ENCODE assay signal across 21 cellular contexts in the genomic region with DNA sequence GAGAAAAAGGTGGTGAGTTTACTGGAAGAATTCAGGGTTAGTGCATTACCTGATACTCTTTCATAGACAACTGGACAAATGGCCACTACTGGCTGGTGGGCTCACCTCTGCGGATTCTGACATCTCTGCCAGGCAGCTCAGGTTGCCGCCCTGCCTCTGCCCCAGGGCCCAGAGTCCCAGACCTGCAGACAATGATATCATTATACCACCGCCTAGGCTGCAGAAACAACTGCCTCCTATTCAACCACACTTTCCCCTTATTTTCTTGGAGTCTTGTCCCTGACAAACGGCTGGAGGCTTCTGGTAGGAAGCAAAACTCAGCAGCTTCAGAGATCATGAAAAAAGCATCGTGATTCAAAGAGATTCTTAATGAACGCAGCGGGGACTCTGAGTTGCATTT. TPM values are rescaled to one million over a fixed set of nuclear protein-coding genes. Genes with fewer than 3 reads are reported as not detected.
A peak's percentile ranks its signal among the peaks of the same experiment; 100 is the strongest.
DNase-seq lines count a peak whose midpoint lies in the region; ATAC-seq, FAIRE-seq and TF ChIP-seq lines count a peak whose summit lies in the region.
"Had no signal": no experiment of that assay in that cellular context is flagged by ENCODE, and none has a peak within 500 bp of the region (broad histone marks: within the 10 kb centered on the region; RNA-seq: fewer than 3 reads in every experiment).

No MANE protein-coding gene starts in this region.

- H3K27me3 Mint-ChIP-seq in brain (peaks cover 6% of the 10 kb centered on the region), nephron progenitor cell (ENCODE audit: low read depth, poor library complexity) (peaks cover 5% of the 10 kb centered on the region)

- no peak for TF ChIP-seq RAD21 in HepG2 (CRISPR knock-in tag; IDR thresholded peaks at IDR 0.05)

- no peaks in the 10 kb centered on the region for H3K9me3 ChIP-seq in HepG2 (ENCODE audit: low read length)
- no peaks in the 10 kb centered on the region for H3K9me3 ChIP-seq in right lobe of liver
- H3K9me3 ChIP-seq: BLaER1 treated with 17β-estradiol and CSF1 and Interleukin-3, amounts not matched to agents 10 nM and 100 nM; SK-N-SH had no signal

- POLR2A ChIA-PET in HepG2 (lab: Yijun Ruan, JAX), result no interaction called here

- H2AFZ ChIP-seq in HepG2 (ENCODE audit: low read length), result no peak overlapping the region

- intact Hi-C loops in HepG2 (cut with micrococcal nuclease; ENCODE audit: unreplicated experiment), result no loop called here
- intact Hi-C loops in right lobe of liver (cut with DNase I), result no loop called here

- no TSS peak for BruUV-seq in HepG2 (replicated peaks; lab: Mats Ljungman, UMichigan)

- H3K36me3 ChIP-seq in HepG2 (replicated peaks in 1 of 2; ENCODE audit: control insufficient read depth in 1 of 2, insufficient read depth in 2 of 2, low read length in 2 of 2), result no peaks in the 10 kb centered on the region
- no peaks in the 10 kb centered on the region for H3K36me3 ChIP-seq in right lobe of liver
- no peaks in the 10 kb centered on the region for H3K36me3 ChIP-seq in H7 (replicated peaks; ENCODE audit: control insufficient read depth, insufficient read depth, low read length)
- H3K36me3 ChIP-seq: BLaER1 treated with 17β-estradiol and CSF1 and Interleukin-3, amounts not matched to agents 10 nM and 100 nM had no signal

- FAIRE-seq in HepG2 (lab: Jason Lieb, UNC), result no peak
- FAIRE-seq: H54, RCC 7860 had no signal

- no peak overlapping the region for H3K27ac ChIP-seq in HepG2 (ENCODE audit: extremely low read length, insufficient read depth, low read length)
- no peak overlapping the region for H3K27ac ChIP-seq in right lobe of liver
- H3K27ac ChIP-seq: BLaER1 treated with 17β-estradiol and CSF1 and Interleukin-3, amounts not matched to agents 10 nM and 100 nM had no signal

- H3K27ac Mint-ChIP-seq in brain, result peak overlapping the region in 3 of 5 experiments; percentile 48 to 82 (median 60)
- H3K27ac Mint-ChIP-seq in nephron progenitor cell, result peak overlapping the region; percentile 68
- H3K27ac Mint-ChIP-seq: CD8-positive, alpha-beta memory T cell; HFFc6 had no signal

- no peaks in the 10 kb centered on the region for H4K20me1 ChIP-seq in HepG2 (ENCODE audit: insufficient read depth, low read length)
- H4K20me1 ChIP-seq: BLaER1 treated with 17β-estradiol and CSF1 and Interleukin-3, amounts not matched to agents 10 nM and 100 nM had no signal

- no peaks in the 10 kb centered on the region for H3K79me2 ChIP-seq in HepG2 (ENCODE audit: insufficient read depth, low read length)

- H3K4me3 ChIP-seq in HepG2 (replicated peaks in 1 of 3; ENCODE audit: insufficient read depth in 1 of 3, low read depth in 2 of 3, low read length in 3 of 3) (no peak overlapping the region), right lobe of liver (no peak overlapping the region), H7 (ENCODE audit: insufficient read depth, low read depth, low read length) (no peak overlapping the region)
- H3K4me3 ChIP-seq: BLaER1 treated with 17β-estradiol and CSF1 and Interleukin-3, amounts not matched to agents 10 nM and 100 nM had no signal

- H3K4me3 Mint-ChIP-seq in brain, result no peak overlapping the region
- no peak overlapping the region for H3K4me3 Mint-ChIP-seq in nephron progenitor cell
- H3K4me3 Mint-ChIP-seq: CD8-positive, alpha-beta memory T cell; HFFc6 had no signal

- H3K9ac ChIP-seq in HepG2 (ENCODE audit: insufficient read depth, low read depth, low read length), result no peak overlapping the region
- H3K9ac ChIP-seq: BLaER1 treated with 17β-estradiol and CSF1 and Interleukin-3, amounts not matched to agents 10 nM and 100 nM; SK-N-SH had no signal

- DNase-seq in HepG2 (ENCODE audit: low spot score), result no peak
- DNase-seq in right lobe of liver, result no peak
- DNase-seq in nephron progenitor cell, result no peak
- no peak for DNase-seq in H7
- no peak for DNase-seq in activated naive CD4-positive, alpha-beta T cell treated with Interleukin-2 at 50 U/mL for 16 hours
- DNase-seq in NCI-H2081 treated with DMSO at 0.1 percent for 48 hours (lab: John Stamatoyannopoulos, UW), result no peak
- DNase-seq: CD8-positive, alpha-beta memory T cell; DMS79 treated with DMSO at 0.1 percent for 48 hours; HFFc6; KG1; MV-4-11; NCI-H187; NCI-H2227 treated with DMSO at 0.1 percent for 48 hours; NCI-H510A treated with DMSO at 0.1 percent for 48 hours; SHP77; SK-N-SH had no signal

- TF ChIP-seq POLR2A in HepG2 (IDR thresholded peaks at IDR 0.05; ENCODE audit: insufficient read depth in 1 of 2, low read depth in 2 of 2, low read length in 2 of 2) (no peak), right lobe of liver (IDR thresholded peaks at IDR 0.05) (no peak)

- H3K9me3 Mint-ChIP-seq in brain (peaks cover 0 to under 1% (median 0%) of the 10 kb centered on the region in 5 experiments), nephron progenitor cell (no peaks in the 10 kb centered on the region)
- H3K9me3 Mint-ChIP-seq: CD8-positive, alpha-beta memory T cell; HFFc6 had no signal

- peaks cover 30% of the 10 kb centered on the region for H3K4me1 ChIP-seq in HepG2 (ENCODE audit: insufficient read depth, low read length)
- peaks cover 0 to 8% (median 0%) of the 10 kb centered on the region in 4 donors for H3K4me1 ChIP-seq in right lobe of liver

- H3K4me1 Mint-ChIP-seq in brain, result peaks cover 46% of the 10 kb centered on the region
- peaks cover 30% of the 10 kb centered on the region for H3K4me1 Mint-ChIP-seq in nephron progenitor cell
- H3K4me1 Mint-ChIP-seq: CD8-positive, alpha-beta memory T cell had no signal

- H3K4me2 ChIP-seq in HepG2 (ENCODE audit: low read depth, low read length), result no peak overlapping the region
- H3K4me2 ChIP-seq: SK-N-SH had no signal

- TF ChIP-seq EP300 in HepG2 (IDR thresholded peaks at IDR 0.05; ENCODE audit: low read depth in 2 of 2, low read length in 2 of 2) (no peak), HepG2 (CRISPR knock-in tag; IDR thresholded peaks at IDR 0.05; ENCODE audit: borderline replicate concordance) (no peak)

- H3K36me3 Mint-ChIP-seq in brain (no peaks in the 10 kb centered on the region), nephron progenitor cell (ENCODE audit: low read depth) (no peaks in the 10 kb centered on the region)
- H3K36me3 Mint-ChIP-seq: CD8-positive, alpha-beta memory T cell had no signal

- TF ChIP-seq CTCF in HepG2 (CRISPR knock-in tag; IDR thresholded peaks at IDR 0.05) (no peak), right lobe of liver (IDR thresholded peaks at IDR 0.05) (no peak), brain (conservative IDR thresholded peaks at IDR 0.05) (no peak), nephron progenitor cell (IDR thresholded peaks at IDR 0.05) (no peak)

- peaks cover 3 to 4% of the 10 kb centered on the region in 2 experiments; a peak in 2 of 5 replicates for H3K27me3 ChIP-seq in HepG2 (ENCODE audit: control insufficient read depth in 1 of 2, insufficient read depth in 2 of 2, low read length in 2 of 2)
- no peaks in the 10 kb centered on the region for H3K27me3 ChIP-seq in right lobe of liver
- no peaks in the 10 kb centered on the region; the same call in 1 of the 2 replicates for H3K27me3 ChIP-seq in H7 (ENCODE audit: control insufficient read depth, insufficient read depth, low read length)
- H3K27me3 ChIP-seq: BLaER1 treated with 17β-estradiol and CSF1 and Interleukin-3, amounts not matched to agents 10 nM and 100 nM had no signal

- in situ Hi-C loops in HepG2 (cut with HindIII; ENCODE audit: extremely low pct_ligation_motif_present, low pct_unique_long_range_greater_than_20kb), result no loop called here

- CTCF ChIA-PET in HepG2 (lab: Yijun Ruan, JAX; ENCODE audit: low intra/inter-chr PET ratio, low total read pairs), result no interaction called here

- 37% methylated on average over 7 of the region's 7 CpGs for WGBS in HepG2 (ENCODE audit: low lambda C conversion rate)
- 77% methylated on average over 3 of the region's 7 CpGs for WGBS in right lobe of liver (ENCODE audit: insufficient coverage, low coverage, low lambda C conversion rate, missing lambda C conversion rate)

- ATAC-seq in HepG2, result no peak; the same call in 2 of the 3 replicates
- no peak for ATAC-seq in right lobe of liver
- no peak for ATAC-seq in GM21723 (IDR thresholded peaks at IDR 0.05; ENCODE audit: unreplicated experiment)

TF ChIP-seq in HepG2, 621 proteins besides CTCF, POLR2A, EP300 and RAD21 (continues in another document):
- no peak for TF ChIP-seq ZNF510 (CRISPR knock-in tag; IDR thresholded peaks at IDR 0.05; ENCODE audit: low read depth)
- TF ChIP-seq, protein P1, sequence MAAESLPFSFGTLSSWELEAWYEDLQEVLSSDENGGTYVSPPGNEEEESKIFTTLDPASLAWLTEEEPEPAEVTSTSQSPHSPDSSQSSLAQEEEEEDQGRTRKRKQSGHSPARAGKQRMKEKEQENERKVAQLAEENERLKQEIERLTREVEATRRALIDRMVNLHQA (CRISPR knock-in tag; IDR thresholded peaks at IDR 0.05), result no peak

RNA-seq across cellular contexts. Expression of a gene that starts 37.0 kb away (rescaled TPM):
- 127 and 147 TPM in 2 replicates for total RNA-seq in HepG2 (2016; rRNA removed; fragmentation: Illumina TruSeq; extraction: Trizol)
- 25.1 and 26.8 TPM in 2 replicates for total RNA-seq in HepG2 (2016; cell fraction: cytosol; rRNA removed; fragmentation: Illumina TruSeq; extraction: Trizol; ENCODE audit: low read depth)
- 104 and 154 TPM in 2 replicates for total RNA-seq in HepG2 (2016; cell fraction: insoluble cytoplasmic fraction; rRNA removed; fragmentation: Illumina TruSeq; extraction: Trizol)
- total RNA-seq in HepG2 (2016; cell fraction: membrane; rRNA removed; fragmentation: Illumina TruSeq; extraction: Trizol), result 85.2 and 85.5 TPM in 2 replicates
- total RNA-seq in HepG2 (2016; cell fraction: nucleus; rRNA removed; fragmentation: Illumina TruSeq; extraction: Trizol), result 132 and 141 TPM in 2 replicates
- 140 and 180 TPM in 2 replicates for polyA plus RNA-seq in HepG2 (2011; rRNA removed)
- 82.1 and 111 TPM in 2 replicates for polyA plus RNA-seq in HepG2 (2011; cell fraction: cytosol; rRNA removed)
- 491 and 557 TPM in 2 replicates for polyA plus RNA-seq in HepG2 (2011; cell fraction: nucleus; rRNA removed)
- 136 and 153 TPM in 2 replicates for polyA plus RNA-seq in HepG2 (2012)
- polyA plus RNA-seq in HepG2 (2016; cell fraction: cytosol; fragmentation: Illumina TruSeq; extraction: Trizol; ENCODE audit: low read depth), result 22.4 and 23.1 TPM in 2 replicates
- 127 and 168 TPM in 2 replicates for polyA plus RNA-seq in HepG2 (2016; cell fraction: insoluble cytoplasmic fraction; fragmentation: Illumina TruSeq; extraction: Trizol; ENCODE audit: low read depth)
- polyA plus RNA-seq in HepG2 (2016; cell fraction: membrane; fragmentation: Illumina TruSeq; extraction: Trizol; ENCODE audit: low read depth), result 58.5 and 65.6 TPM in 2 replicates
- polyA plus RNA-seq in HepG2 (2016; cell fraction: nucleus; fragmentation: Illumina TruSeq; extraction: Trizol; ENCODE audit: insufficient read depth, low read depth), result 293 and 322 TPM in 2 replicates
- 43.4 and 196 TPM in 2 replicates for polyA minus RNA-seq in HepG2 (2011; rRNA and poly(A)+ RNA removed; ENCODE audit: low replicate concordance)
- 155 and 170 TPM in 2 replicates for polyA minus RNA-seq in HepG2 (2011; cell fraction: cytosol; rRNA and poly(A)+ RNA removed)
- polyA minus RNA-seq in HepG2 (2011; cell fraction: nucleus; rRNA and poly(A)+ RNA removed), result 115 and 118 TPM in 2 replicates
- 10 to 100 TPM; 35.3 to 93.2 (median 56.8) TPM for total RNA-seq in right lobe of liver
- 163 TPM for polyA plus RNA-seq in brain (ENCODE audit: insufficient read depth, low read depth, low replicate concordance)
- 67.0 and 90.9 TPM in 2 replicates for total RNA-seq in H7 (2014; rRNA removed; shearing (Covaris generic))
